In genomic region chr1:207644479-207644851, GRCh38 we compare ENCODE assay signal across 9 cellular contexts. TPM values are rescaled to one million over a fixed set of nuclear protein-coding genes. Genes with fewer than 3 reads are reported as not detected.
DNase-seq lines count a peak whose midpoint lies in the region; ATAC-seq, FAIRE-seq and TF ChIP-seq lines count a peak whose summit lies in the region.
"Had no signal": no experiment of that assay in that cellular context is flagged by ENCODE, and none has a peak within 500 bp of the region (broad histone marks: within the 10 kb centered on the region; RNA-seq: fewer than 3 reads in every experiment).

No MANE protein-coding gene starts in this region.

- peak; percentile 56 for FAIRE-seq in GM19239 (lab: Jason Lieb, UNC)

- no peak for ATAC-seq in GM21526 (IDR thresholded peaks at IDR 0.05; ENCODE audit: low FRiP score, unreplicated experiment)

- DNase-seq in GM19239 (ENCODE audit: insufficient read length, low spot score) (no peak), epithelial cell of esophagus (ENCODE audit: low read depth) (no peak), skeletal muscle cell (ENCODE audit: low read depth) (no peak), nephron progenitor cell (no peak), pons (ENCODE audit: low spot score) (no peak), NCI-H2081 treated with DMSO at 0.1 percent for 48 hours (lab: John Stamatoyannopoulos, UW) (no peak)
- no peak for DNase-seq in Jurkat, Clone E6-1 (ENCODE audit: low read depth, low spot score)

- H3K4me3 Mint-ChIP-seq in nephron progenitor cell: no peak overlapping the region
- H3K4me3 Mint-ChIP-seq: mesothelial cell of epicardium had no signal

- no peak overlapping the region for H3K27ac Mint-ChIP-seq in nephron progenitor cell
- H3K27ac Mint-ChIP-seq: mesothelial cell of epicardium had no signal

- H3K27me3 Mint-ChIP-seq in nephron progenitor cell (ENCODE audit: low read depth, poor library complexity): peaks cover 6% of the 10 kb centered on the region

- H3K4me1 Mint-ChIP-seq in nephron progenitor cell: peaks cover 30% of the 10 kb centered on the region
- H3K4me1 Mint-ChIP-seq: mesothelial cell of epicardium had no signal

- no peaks in the 10 kb centered on the region for H3K36me3 Mint-ChIP-seq in nephron progenitor cell (ENCODE audit: low read depth)
- H3K36me3 Mint-ChIP-seq: mesothelial cell of epicardium had no signal

- H3K9me3 Mint-ChIP-seq in nephron progenitor cell: no peaks in the 10 kb centered on the region
- H3K9me3 Mint-ChIP-seq: mesothelial cell of epicardium had no signal

- no peak for TF ChIP-seq CTCF in epithelial cell of esophagus (IDR thresholded peaks at IDR 0.05; ENCODE audit: insufficient read depth, low read depth, low read length, missing control alignments)
- TF ChIP-seq CTCF in nephron progenitor cell (IDR thresholded peaks at IDR 0.05): no peak

- peak overlapping the region; percentile 41 for H3K4me3 ChIP-seq in Jurkat, Clone E6-1 (ENCODE audit: low read length)
- H3K4me3 ChIP-seq in epithelial cell of esophagus (ENCODE audit: low read length) (peak overlapping the region; percentile 59), skeletal muscle cell (ENCODE audit: low read depth, low read length) (peak overlapping the region; percentile 62)

RNA-seq across cellular contexts. Expression of gene CR1L, which starts 0.5 kb away (rescaled TPM):
- polyA plus RNA-seq in Jurkat, Clone E6-1 (2012; ENCODE audit: insufficient read depth, insufficient read length): not detected
